ENCODE assay signal across 8 cellular contexts in the genomic region with DNA sequence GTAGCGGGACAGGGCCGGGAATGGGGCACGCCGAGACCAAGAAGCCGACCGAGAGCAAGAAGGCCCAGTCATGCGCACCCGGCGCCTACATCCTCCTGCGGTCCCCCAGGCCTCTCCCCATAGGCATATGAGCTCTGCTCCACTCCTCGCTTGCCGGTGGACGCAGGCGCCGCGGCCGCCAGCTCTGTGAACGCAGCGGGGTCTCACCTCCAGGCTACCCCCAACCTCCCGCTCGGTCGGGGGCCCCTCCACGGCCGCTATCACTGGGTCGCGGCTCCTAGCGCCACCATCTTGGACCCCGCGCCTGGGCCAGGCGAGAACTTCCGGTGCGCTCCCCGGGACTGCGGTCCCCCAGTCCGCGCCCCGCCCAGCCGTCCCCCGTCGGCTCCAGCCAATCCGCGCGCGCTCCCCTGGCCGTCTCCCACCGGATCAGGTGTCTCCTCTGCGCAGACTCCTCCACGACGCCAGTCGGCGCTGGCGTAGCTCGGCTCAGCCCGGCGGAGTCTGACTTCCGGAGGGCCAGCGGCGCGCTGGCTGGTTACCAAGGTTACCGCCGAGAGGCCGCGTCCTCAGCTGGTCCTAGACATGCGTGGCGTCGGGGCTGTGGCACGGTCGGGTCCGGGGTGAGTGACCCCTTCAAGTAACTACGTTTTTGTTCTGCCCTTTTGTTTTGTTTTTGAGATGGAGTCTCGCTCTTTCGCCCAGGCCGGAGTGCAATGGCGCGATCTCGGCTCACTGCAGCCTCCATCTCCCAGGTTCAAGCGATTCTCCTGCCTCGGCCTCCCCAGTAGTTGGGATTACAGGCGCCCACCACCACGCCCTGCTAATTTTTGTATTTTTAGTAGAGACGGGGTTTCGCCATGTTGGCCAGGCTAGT. TPM values are rescaled to one million over a fixed set of nuclear protein-coding genes. Genes with fewer than 3 reads are reported as not detected.
DNase-seq lines count a peak whose midpoint lies in the region; ATAC-seq and TF ChIP-seq lines count a peak whose summit lies in the region.

A gene (minus strand): TSS at position 328 of the 877 bp plus-strand sequence. CDS start 7,612 bp downstream, outside the sequence.

- H3K27me3 ChIP-seq in BE2C (no peaks in the 10 kb centered on the region), colonic mucosa (no peaks in the 10 kb centered on the region)

- H3K36me3 ChIP-seq in BE2C (no peaks in the 10 kb centered on the region; the same call in 1 of the 2 replicates), colonic mucosa (no peaks in the 10 kb centered on the region)

- DNase-seq in BE2C (peak; percentile 94), GM19238 (ENCODE audit: insufficient read length, low spot score) (peak; percentile 98), NCI-H510A treated with DMSO at 0.1 percent for 48 hours (lab: John Stamatoyannopoulos, UW) (peak; percentile 92), colonic mucosa (peak; percentile 97), left colon (peak; percentile 96)
- peak; percentile 99 for DNase-seq in activated CD4-positive, alpha-beta T cell treated with anti-CD3 and anti-CD28 coated beads for 48 hours
- peak; percentile 94 to 96 for DNase-seq in stimulated activated CD4-positive, alpha-beta T cell treated with anti-CD3 and anti-CD28 coated beads, Interleukin-1b, Interleukin-23, amount 100 ng/mL, for 4 hours (ENCODE audit: low read depth in 2 of 2)

- H3K27ac ChIP-seq in colonic mucosa, result peak within 1 kb of the TSS; percentile 66

- H3K9ac ChIP-seq in colonic mucosa (ENCODE audit: low read depth in 2 of 2, low read length in 2 of 2), result peak within 1 kb of the TSS; percentile 63 to 97

- intact Hi-C loops in colonic mucosa (cut with DNase I), result loop anchor here (5.0 kb wide), 1 partner anchor 79 kb away; a partner anchor contains a TSS
- intact Hi-C loops in left colon (cut with DNase I, micrococcal nuclease), result no loop called here

- H3K9me3 ChIP-seq in BE2C (no peaks in the 10 kb centered on the region), colonic mucosa (no peaks in the 10 kb centered on the region)

- H3K4me3 ChIP-seq in BE2C (ENCODE audit: low read depth, low read length), result peak within 1 kb of the TSS; percentile 79
- H3K4me3 ChIP-seq in colonic mucosa, result peak within 1 kb of the TSS; percentile 89

- ATAC-seq in HG03439 (IDR thresholded peaks at IDR 0.05; ENCODE audit: unreplicated experiment), result peak; percentile 96
- peak; percentile 98 for ATAC-seq in left colon

- TF ChIP-seq CTCF in BE2C (IDR thresholded peaks at IDR 0.05; ENCODE audit: low read depth, low read length), result peak; percentile 54
- TF ChIP-seq CTCF in colonic mucosa (IDR thresholded peaks at IDR 0.05), result peak; percentile 64

- H3K4me1 ChIP-seq in BE2C (no peaks in the 10 kb centered on the region), colonic mucosa (no peaks in the 10 kb centered on the region)

RNA-seq across cellular contexts. Expression of the gene that starts here (rescaled TPM):
- 2.5 TPM for polyA plus RNA-seq in BE2C (2012; ENCODE audit: insufficient read depth, insufficient read length, low read depth)
- 1 to 10 TPM; 3.7 to 4.0 TPM for total RNA-seq in colonic mucosa
- 1 to 10 TPM; 3.7 to 3.9 TPM for total RNA-seq in left colon

Comparison
In these comparisons a context has a peak if more than half of its experiments do, and no peak if none do; other contexts are left out.
1. Peak in every context shown above with its lines: DNase-seq, ATAC-seq, H3K4me3 ChIP-seq and H3K27ac ChIP-seq.